In genomic region chr10:33657913-33658312, GRCh38 we compare ENCODE assay signal across 28 cellular contexts.
"Had no signal": no experiment of that assay in that cellular context is flagged by ENCODE, and none has a peak within 500 bp of the region (broad histone marks: within the 10 kb centered on the region; RNA-seq: fewer than 3 reads in every experiment).

No MANE protein-coding gene starts in this region.

- H3K9me3 ChIP-seq: neutrophil, pancreas, prostate gland, right lobe of liver, sigmoid colon, thoracic aorta, tibial artery, transverse colon, upper lobe of right lung, uterus had no signal

- H3K27ac ChIP-seq: neutrophil, pancreas, prostate gland, right atrium auricular region, right lobe of liver, sigmoid colon, stomach, thoracic aorta, tibial artery, transverse colon, upper lobe of right lung, uterus had no signal

- FAIRE-seq: pancreas, small intestine had no signal

- H3K4me3 Mint-ChIP-seq: naive thymus-derived CD8-positive, alpha-beta T cell; natural killer cell treated with Interleukin-12 subunit alpha and Interleukin-12 subunit beta and Interleukin-15 and Interleukin-18, amount 100 ng/mL, for 72 hours; nephron progenitor cell; neural crest cell; stimulated activated effector memory CD8-positive, alpha-beta T cell treated with anti-CD3 and anti-CD28 coated beads, Interleukin-12 subunit alpha, Interleukin-12 subunit beta, amount 100 ng/mL, for 72 hours; stimulated activated naive B cell treated with anti-CD40 and anti-IgM and Interleukin-4, amounts not matched to agents 10 μg/mL and 1 μg/mL and 100 μg/mL, for 72 hours; stimulated activated naive CD8-positive, alpha-beta T cell treated with anti-CD3 and anti-CD28 coated beads, Interleukin-15, Interleukin-2, amounts not matched to agents 100 ng/mL and 50 ng/mL, for 24 hours; type B pancreatic cell had no signal

- ATAC-seq: naive thymus-derived CD8-positive, alpha-beta T cell; natural killer cell treated with Interleukin-12 subunit alpha and Interleukin-12 subunit beta and Interleukin-15 and Interleukin-18, amount 100 ng/mL, for 72 hours; pancreas; stimulated activated effector memory CD8-positive, alpha-beta T cell treated with anti-CD3 and anti-CD28 coated beads, Interleukin-12 subunit alpha, Interleukin-12 subunit beta, amount 100 ng/mL, for 72 hours; stimulated activated naive B cell treated with anti-CD40 and anti-IgM and Interleukin-4, amounts not matched to agents 10 μg/mL and 1 μg/mL and 100 μg/mL, for 72 hours; upper lobe of right lung had no signal

- H3K36me3 ChIP-seq: neutrophil, pancreas, prostate gland, right atrium auricular region, right lobe of liver, sigmoid colon, stomach, thoracic aorta, tibial artery, transverse colon, upper lobe of right lung, uterus had no signal

- H3K4me1 ChIP-seq: pancreas, prostate gland, sigmoid colon, transverse colon, uterus had no signal

- H3K36me3 Mint-ChIP-seq: stimulated activated effector memory CD8-positive, alpha-beta T cell treated with anti-CD3 and anti-CD28 coated beads, Interleukin-12 subunit alpha, Interleukin-12 subunit beta, amount 100 ng/mL, for 72 hours; stimulated activated naive B cell treated with anti-CD40 and anti-IgM and Interleukin-4, amounts not matched to agents 10 μg/mL and 1 μg/mL and 100 μg/mL, for 72 hours; type B pancreatic cell had no signal

- H3K4me3 ChIP-seq: pancreas, prostate gland, right atrium auricular region, right lobe of liver, sigmoid colon, stomach, thoracic aorta, tibial artery, transverse colon, upper lobe of right lung, uterus had no signal

- H3K27me3 Mint-ChIP-seq: type B pancreatic cell had no signal

- DNase-seq: naive thymus-derived CD8-positive, alpha-beta T cell; nephron progenitor cell; nucleus accumbens; pancreas; retina; sigmoid colon; stimulated activated CD4-positive, alpha-beta T cell treated with anti-CD3 and anti-CD28 coated beads, Interleukin-15, amount 100 ng/mL, for 24 hours; stimulated activated CD4-positive, alpha-beta T cell treated with anti-CD3 and anti-CD28 coated beads, Interleukin-2, amount 100 ng/mL, for 24 hours; stimulated activated CD4-positive, alpha-beta T cell treated with anti-CD3 and anti-CD28 coated beads, Interleukin-2, amount 100 ng/mL, for 48 hours; stimulated activated CD4-positive, alpha-beta T cell treated with anti-CD3 and anti-CD28 coated beads, Interleukin-4, amount 100 ng/mL, for 24 hours; stimulated activated naive B cell treated with anti-CD40 and anti-IgM and Interleukin-4, amounts not matched to agents 10 μg/mL and 1 μg/mL and 100 μg/mL, for 72 hours; stimulated activated naive CD4-positive, alpha-beta T cell treated with Interleukin-2 at 50 U/mL for 16 hours; stomach; tibial artery; transverse colon; upper lobe of right lung; uterus had no signal

- H3K27me3 ChIP-seq: neutrophil, pancreas, right atrium auricular region, right lobe of liver, sigmoid colon, stomach, tibial artery, transverse colon, upper lobe of right lung, uterus had no signal

- H3K9me3 Mint-ChIP-seq: natural killer cell treated with Interleukin-12 subunit alpha and Interleukin-12 subunit beta and Interleukin-15 and Interleukin-18, amount 100 ng/mL, for 72 hours had no signal

- H3K27ac Mint-ChIP-seq: naive thymus-derived CD8-positive, alpha-beta T cell; natural killer cell treated with Interleukin-12 subunit alpha and Interleukin-12 subunit beta and Interleukin-15 and Interleukin-18, amount 100 ng/mL, for 72 hours; nephron progenitor cell; stimulated activated effector memory CD8-positive, alpha-beta T cell treated with anti-CD3 and anti-CD28 coated beads, Interleukin-12 subunit alpha, Interleukin-12 subunit beta, amount 100 ng/mL, for 72 hours; stimulated activated naive B cell treated with anti-CD40 and anti-IgM and Interleukin-4, amounts not matched to agents 10 μg/mL and 1 μg/mL and 100 μg/mL, for 72 hours; stimulated activated naive CD8-positive, alpha-beta T cell treated with anti-CD3 and anti-CD28 coated beads, Interleukin-15, Interleukin-2, amounts not matched to agents 100 ng/mL and 50 ng/mL, for 24 hours; type B pancreatic cell had no signal
